7 cellular contexts compared by ENCODE assay signal in genomic region chr16:29405254-29405653, GRCh38. TPM values are rescaled to one million over a fixed set of nuclear protein-coding genes. Genes with fewer than 3 reads are reported as not detected.
DNase-seq lines count a peak whose midpoint lies in the region; TF ChIP-seq lines count a peak whose summit lies in the region.
"Not testable (repeated sequence)": the region's sequence is repeated elsewhere in the genome, so short reads cannot be mapped to it uniquely, and the experiment has no call there.

No MANE protein-coding gene starts in this region.

- intact Hi-C loops in Calu3 (cut with micrococcal nuclease; ENCODE audit: unreplicated experiment): not testable (repeated sequence)

- not testable (repeated sequence) for H3K4me3 Mint-ChIP-seq in Calu3 (ENCODE audit: low read depth, unreplicated experiment)

- not testable (repeated sequence) for H3K9me3 ChIP-seq in HEK293 (ENCODE audit: control insufficient read depth, insufficient read depth, low read depth, low read length)

- POLR2A ChIA-PET in HEK293 (lab: Yijun Ruan, JAX): not testable (repeated sequence)

- H3K27ac Mint-ChIP-seq in Calu3 (ENCODE audit: unreplicated experiment): not testable (repeated sequence)

- BruUV-seq in Calu3 (replicated peaks; lab: Mats Ljungman, UMichigan): not testable (repeated sequence)

- H3K9me3 Mint-ChIP-seq in Calu3 (ENCODE audit: low read depth, unreplicated experiment): not testable (repeated sequence)

- in situ Hi-C loops in astrocyte of the spinal cord (cut with HindIII; ENCODE audit: low sequenced_read_pairs): not testable (repeated sequence)

- not testable (repeated sequence) for H3K36me3 ChIP-seq in HEK293 (ENCODE audit: control insufficient read depth in 2 of 2, insufficient read depth in 1 of 2, low read length in 2 of 2)

- not testable (repeated sequence) for H3K4me3 ChIP-seq in HEK293 (ENCODE audit: low read depth, low read length); astrocyte of the spinal cord (ENCODE audit: low read depth, low read length); retinal pigment epithelial cell (ENCODE audit: low read length)

- not testable (repeated sequence) for H3K4me1 Mint-ChIP-seq in Calu3 (ENCODE audit: low read depth, unreplicated experiment)

- H3K27ac ChIP-seq in HEK293 (ENCODE audit: extremely low read depth, low read depth, low read length): not testable (repeated sequence)
- H3K27ac ChIP-seq in epithelial cell of prostate: peak overlapping the region; percentile 49

- not testable (repeated sequence) for TF ChIP-seq CTCF in Calu3 (IDR thresholded peaks at IDR 0.05; ENCODE audit: unreplicated experiment); HEK293 (tag by site-specific recombination; IDR thresholded peaks at IDR 0.05); astrocyte of the spinal cord (IDR thresholded peaks at IDR 0.05; ENCODE audit: low read depth, low read length); retinal pigment epithelial cell (conservative IDR thresholded peaks at IDR 0.05; ENCODE audit: low read depth, low read length)

- not testable (repeated sequence) for H3K4me1 ChIP-seq in HEK293 (ENCODE audit: control insufficient read depth, insufficient read depth, low read length)

- CTCF ChIA-PET in Calu3 (lab: Charles Lee); HEK293 (lab: Yijun Ruan, JAX): not testable (repeated sequence)

- not testable (repeated sequence) for H3K36me3 Mint-ChIP-seq in Calu3 (ENCODE audit: insufficient read depth, unreplicated experiment)

- H3K27me3 Mint-ChIP-seq in Calu3 (ENCODE audit: unreplicated experiment): not testable (repeated sequence)

- DNase-seq in Calu3: peak; percentile 26
- peak; percentile 65 for DNase-seq in RKO (ENCODE audit: low spot score)
- peak; percentile 28 for DNase-seq in astrocyte of the spinal cord (ENCODE audit: low read depth, low spot score)
- DNase-seq in epithelial cell of prostate (ENCODE audit: low read depth, low spot score): peak; percentile 29
- peak; percentile 6 for DNase-seq in glomerular visceral epithelial cell (ENCODE audit: extremely low spot score)
- peak; percentile 84 for DNase-seq in retinal pigment epithelial cell (ENCODE audit: low read depth)

TF ChIP-seq in HEK293, 187 proteins besides CTCF, POLR2A, EP300 and RAD21:
- 0 out of 2 replicates have a peak, but pooled peaks have one; percentile 28 for TF ChIP-seq SP7 (tag by site-specific recombination; IDR thresholded peaks at IDR 0.05)
TF ChIP-seq in HEK293: peak in this region for 1; not testable (repeated sequence) for 186.

RNA-seq across cellular contexts. Expression of gene NPIPB11, which starts 1.3 kb away (rescaled TPM):
- 5.9 and 6.4 TPM in 2 replicates for total RNA-seq in Calu3 (2022)

RNA-seq across cellular contexts. Expression of gene BOLA2, which starts 48.9 kb away (rescaled TPM):
- 11.6 and 13.5 TPM in 2 replicates for total RNA-seq in Calu3 (2022)

RNA-seq across cellular contexts. Expression of gene SLX1B, which starts 49.1 kb away (rescaled TPM):
- total RNA-seq in Calu3 (2022): 94.2 and 99.7 TPM in 2 replicates

RNA-seq across cellular contexts. Expression of gene SULT1A4, which starts 54.5 kb away (rescaled TPM):
- total RNA-seq in Calu3 (2022): 4.2 and 6.9 TPM in 2 replicates

Comparison
In these comparisons a context has a peak if more than half of its experiments do, and no peak if none do; other contexts are left out.
1. DNase-seq: peak in every context shown above with its lines; median percentile 84 in retinal pigment epithelial cell; 65 in RKO; 29 in epithelial cell of prostate; 28 in astrocyte of the spinal cord; 26 in Calu3; 6 in glomerular visceral epithelial cell.